Comparison of ENCODE assay signal across 8 cellular contexts in the genomic region with DNA sequence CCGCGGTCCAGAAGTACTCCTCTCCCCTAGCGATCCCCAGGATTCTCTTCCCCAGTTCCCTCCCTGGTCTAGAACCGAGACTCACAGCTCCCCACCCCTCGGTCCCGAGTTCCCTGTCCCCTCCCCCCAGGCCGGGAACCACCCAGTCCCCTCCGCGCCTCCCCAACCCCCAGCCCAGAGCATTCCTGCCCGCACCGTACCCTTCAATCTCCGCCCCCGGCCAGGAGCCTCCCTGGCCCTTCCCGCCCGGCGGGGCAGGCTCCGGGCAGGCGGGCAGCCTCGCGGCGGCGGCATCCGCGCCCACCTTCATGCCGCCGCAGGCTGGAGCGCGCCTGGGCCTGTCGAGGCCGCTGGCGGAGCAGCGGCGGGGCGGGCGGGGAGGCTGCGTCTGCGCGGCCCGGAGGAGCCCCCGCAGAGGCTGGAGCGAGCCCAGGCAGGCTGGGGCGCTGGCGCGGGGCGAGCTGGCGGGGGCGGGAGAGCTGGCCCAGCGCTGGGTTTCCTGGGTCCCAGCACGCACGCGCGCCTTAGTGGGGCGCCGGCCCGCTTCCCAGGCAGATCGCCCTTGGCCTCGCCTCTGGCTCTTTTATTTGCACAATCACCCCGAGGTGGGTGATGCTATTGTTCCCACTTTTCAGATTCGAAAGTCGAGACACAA. TPM values are rescaled to one million over a fixed set of nuclear protein-coding genes. Genes with fewer than 3 reads are reported as not detected.
DNase-seq lines count a peak whose midpoint lies in the region; ATAC-seq and TF ChIP-seq lines count a peak whose summit lies in the region.

No MANE protein-coding gene starts in this region.

- H3K27me3 ChIP-seq in BE2C (peaks cover 20% of the 10 kb centered on the region), endodermal cell (ENCODE audit: control insufficient read depth, insufficient read depth, low read length, poor library complexity, severe bottlenecking) (peaks cover 15% of the 10 kb centered on the region), mucosa of rectum (ENCODE audit: control insufficient read depth in 2 of 2, insufficient read depth in 2 of 2, low read length in 2 of 2) (peaks cover 9 to 11% of the 10 kb centered on the region in 2 donors), uterus (no peaks in the 10 kb centered on the region)

- TF ChIP-seq POLR2A in uterus (IDR thresholded peaks at IDR 0.05), result peak in 1 of 2 donors; percentile 35

- H3K27ac ChIP-seq in endodermal cell (ENCODE audit: low read depth, low read length) (no peak overlapping the region), mucosa of rectum (ENCODE audit: low read depth in 2 of 2, low read length in 2 of 2) (no peak overlapping the region), uterus (peak overlapping the region; percentile 66 to 81)

- TF ChIP-seq CTCF in BE2C (IDR thresholded peaks at IDR 0.05; ENCODE audit: low read depth, low read length) (no peak), endodermal cell (conservative IDR thresholded peaks at IDR 0.05) (no peak), uterus (IDR thresholded peaks at IDR 0.05) (no peak)

- peaks cover 36% of the 10 kb centered on the region for H3K27me3 Mint-ChIP-seq in endodermal cell (ENCODE audit: insufficient read depth)

- H3K4me3 ChIP-seq in BE2C (ENCODE audit: low read depth, low read length) (peak overlapping the region; percentile 39), endodermal cell (ENCODE audit: low read length) (peak overlapping the region; percentile 79), mucosa of rectum (ENCODE audit: low read length in 2 of 2) (peak overlapping the region; percentile 50 to 55), uterus (peak overlapping the region; percentile 51)

- 3 to 4% methylated on average over 29 to 60 of the region's 60 CpGs for WGBS in endodermal cell (ENCODE audit: insufficient coverage in 1 of 2, insufficient read length in 1 of 2), 2 experiments

- no peaks in the 10 kb centered on the region for H3K9me3 ChIP-seq in BE2C
- H3K9me3 ChIP-seq in endodermal cell (ENCODE audit: control insufficient read depth, low read length), result no peaks in the 10 kb centered on the region
- no peaks in the 10 kb centered on the region for H3K9me3 ChIP-seq in mucosa of rectum (ENCODE audit: control insufficient read depth in 2 of 2, low read length in 2 of 2)
- no peaks in the 10 kb centered on the region for H3K9me3 ChIP-seq in uterus

- H3K4me1 ChIP-seq in BE2C (no peaks in the 10 kb centered on the region), endodermal cell (ENCODE audit: control insufficient read depth, insufficient read depth, low read length) (peaks cover 6% of the 10 kb centered on the region), mucosa of rectum (ENCODE audit: control insufficient read depth in 2 of 2, insufficient read depth in 2 of 2, low read length in 2 of 2) (peaks cover 34 to 42% of the 10 kb centered on the region in 2 donors), uterus (peaks cover 0 to 13% of the 10 kb centered on the region in 2 donors)

- H3K36me3 Mint-ChIP-seq in endodermal cell (ENCODE audit: low read depth), result no peaks in the 10 kb centered on the region

- H3K9me3 Mint-ChIP-seq in endodermal cell, result no peaks in the 10 kb centered on the region

- H3K27ac Mint-ChIP-seq in endodermal cell, result no peak overlapping the region

- H3K9ac ChIP-seq in endodermal cell (ENCODE audit: extremely low read depth, low read length, poor library complexity, severe bottlenecking) (no peak overlapping the region), mucosa of rectum (ENCODE audit: low read depth in 1 of 2, low read length in 2 of 2) (peak overlapping the region in 1 of 2 donors; percentile 36)

- DNase-seq in BE2C (no peak), RKO (ENCODE audit: low spot score) (peak; percentile 66), endodermal cell (peak; percentile 78), uterus (peak; percentile 51 to 82), DMS153 treated with DMSO at 0.1 percent for 48 hours (lab: John Stamatoyannopoulos, UW; ENCODE audit: unreplicated experiment) (no peak), NCI-H226 (no peak)

- intact Hi-C loops in uterus (cut with DNase I; ENCODE audit: low total_unique reads), result no loop called here

- H3K4me1 Mint-ChIP-seq in endodermal cell, result peaks cover 17% of the 10 kb centered on the region

- H3K36me3 ChIP-seq in BE2C, result no peaks in the 10 kb centered on the region
- H3K36me3 ChIP-seq in endodermal cell (ENCODE audit: control insufficient read depth, insufficient read depth, low read length), result no peaks in the 10 kb centered on the region
- H3K36me3 ChIP-seq in mucosa of rectum (ENCODE audit: control insufficient read depth in 2 of 2, insufficient read depth in 2 of 2, low read length in 2 of 2), result no peaks in the 10 kb centered on the region
- H3K36me3 ChIP-seq in uterus, result no peaks in the 10 kb centered on the region

- peak overlapping the region; percentile 54 for H3K4me3 Mint-ChIP-seq in endodermal cell

- ATAC-seq in GM19397 (IDR thresholded peaks at IDR 0.05; ENCODE audit: unreplicated experiment), result peak; percentile 12

RNA-seq across cellular contexts. Expression of a gene that starts 22.2 kb away (rescaled TPM):
- polyA plus RNA-seq in BE2C (2012; ENCODE audit: insufficient read depth, insufficient read length, low read depth), result not detected
- total RNA-seq in endodermal cell, result 1 to 10 TPM in 1 of 2 donors, under 1 TPM in 1; 0.27 to 3.3 TPM
- 0.25 TPM for polyA plus RNA-seq in endodermal cell (2013, experiment 1 of 2)
- polyA plus RNA-seq in endodermal cell (2013, experiment 2 of 2), result 0.08 TPM
- total RNA-seq in uterus, result 1 to 10 TPM in 2 of 4 donors, not detected in 2; 1.7 to 3.7 TPM

Comparison
In these comparisons a context has a peak if more than half of its experiments do, and no peak if none do; other contexts are left out.
1. DNase-seq: peak in RKO (single experiment), endodermal cell (single experiment) and uterus (2 of 2); none in BE2C (single experiment), DMS153 treated with DMSO at 0.1 percent for 48 hours (single experiment) and NCI-H226 (single experiment).
2. H3K27ac ChIP-seq: peak in uterus (2 of 2); none in endodermal cell (single experiment) and mucosa of rectum (0 of 2).
3. Peak in every context shown above with its lines, with median percentiles within 50 percentile points of each other: H3K4me3 ChIP-seq.